In the genomic region with DNA sequence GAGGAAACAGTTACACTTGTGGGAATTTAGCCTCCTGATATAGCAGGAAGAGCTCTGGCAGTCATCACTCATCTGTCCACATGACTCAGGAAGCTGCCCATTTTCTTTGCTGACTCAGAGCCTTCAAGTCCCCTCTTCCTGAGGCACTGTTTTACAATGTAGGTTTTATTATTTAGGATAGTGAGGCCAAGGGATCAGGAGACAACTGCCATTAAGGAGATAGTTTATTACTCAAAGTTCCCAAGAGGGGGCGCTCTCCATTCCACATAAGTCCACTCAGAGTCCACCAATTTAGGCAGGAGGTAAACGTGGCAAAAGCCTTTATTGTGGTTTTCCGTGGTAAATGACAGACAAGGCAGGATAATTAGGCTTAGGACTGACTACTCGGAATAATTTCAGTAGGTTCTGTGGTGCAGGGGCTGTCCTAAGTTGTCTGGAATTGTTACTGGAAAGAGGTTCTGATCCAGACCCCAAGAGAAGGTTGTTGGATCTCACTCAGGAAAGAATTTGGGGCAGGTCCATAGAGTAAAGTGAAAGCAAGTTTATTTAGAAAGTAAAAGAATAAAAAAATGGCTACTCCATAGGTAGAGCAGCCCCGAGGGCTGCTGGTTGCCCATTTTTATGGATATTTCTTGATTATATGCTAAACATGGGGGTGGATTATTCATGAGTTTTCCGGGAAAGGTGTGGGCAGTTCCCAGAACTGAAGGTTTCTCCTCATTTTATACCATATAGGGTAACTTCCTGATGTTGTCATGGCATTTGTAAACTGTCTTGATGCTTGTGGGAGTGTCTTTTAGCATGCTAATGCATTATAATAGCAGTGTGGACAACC, we compare ENCODE assay signal across 10 cellular contexts.
DNase-seq lines count a peak whose midpoint lies in the region; ATAC-seq, FAIRE-seq and TF ChIP-seq lines count a peak whose summit lies in the region.
"Had no signal": no experiment of that assay in that cellular context is flagged by ENCODE, and none has a peak within 500 bp of the region (broad histone marks: within the 10 kb centered on the region; RNA-seq: fewer than 3 reads in every experiment).

No MANE protein-coding gene starts in this region.

- no peak for TF ChIP-seq POLR2A in testis (IDR thresholded peaks at IDR 0.05)

- TF ChIP-seq CTCF in HFFc6 (IDR thresholded peaks at IDR 0.05) (peak; percentile 65), testis (IDR thresholded peaks at IDR 0.05) (no peak)

- no peaks in the 10 kb centered on the region for H3K27me3 ChIP-seq in testis

- no peak for FAIRE-seq in frontal cortex (lab: Jason Lieb, UNC)

- no peaks in the 10 kb centered on the region for H3K9me3 ChIP-seq in testis

- H3K27me3 Mint-ChIP-seq in HFFc6 (ENCODE audit: insufficient read depth): no peaks in the 10 kb centered on the region; the same call in 1 of the 2 replicates

- no peak overlapping the region for H3K27ac ChIP-seq in testis
- H3K27ac ChIP-seq: parathyroid adenoma had no signal

- H3K27ac Mint-ChIP-seq in HFFc6: peak overlapping the region; percentile 61

- no peak for ATAC-seq in GM18502 (IDR thresholded peaks at IDR 0.05; ENCODE audit: poor library complexity, unreplicated experiment)

- DNase-seq in CMK (ENCODE audit: low read depth): peak; percentile 4
- no peak for DNase-seq in HFFc6
- peak; percentile 4 for DNase-seq in SW480 (ENCODE audit: low spot score)
- DNase-seq in iPS-NIHi11 (ENCODE audit: low spot score): peak; percentile 11
- DNase-seq in frontal cortex (ENCODE audit: low spot score in 2 of 2): no peak
- no peak for DNase-seq in testis
- DNase-seq in NCI-H2107 (lab: John Stamatoyannopoulos, UW): no peak
- DNase-seq: NCI-H1694 had no signal

- H3K4me1 ChIP-seq in testis: no peaks in the 10 kb centered on the region
- H3K4me1 ChIP-seq: parathyroid adenoma had no signal

- no peak overlapping the region for H3K4me3 Mint-ChIP-seq in HFFc6

- peaks cover 15% of the 10 kb centered on the region for H3K4me1 Mint-ChIP-seq in HFFc6 (ENCODE audit: low read depth)

- no peaks in the 10 kb centered on the region for H3K36me3 ChIP-seq in testis (ENCODE audit: low read depth, missing control alignments)

- intact Hi-C loops in testis (cut with DNase I; ENCODE audit: low total_unique reads): no loop called here

- H3K4me3 ChIP-seq in testis: no peak overlapping the region

- WGBS in testis, 2 donors: 80 to 90% methylated on average over 5 to 6 of the region's 6 CpGs

- no peaks in the 10 kb centered on the region for H3K36me3 Mint-ChIP-seq in HFFc6 (ENCODE audit: low read depth)

- H3K9me3 Mint-ChIP-seq in HFFc6: no peaks in the 10 kb centered on the region

Comparison
In these comparisons a context has a peak if more than half of its experiments do, and no peak if none do; other contexts are left out.
1. DNase-seq: peak in CMK (single experiment), SW480 (single experiment) and iPS-NIHi11 (single experiment); none in HFFc6 (single experiment), frontal cortex (0 of 2), testis (single experiment) and NCI-H2107 (single experiment).